ENCODE assay signal across 10 cellular contexts in genomic region chr13:44373247-44373600, GRCh38. TPM values are rescaled to one million over a fixed set of nuclear protein-coding genes. Genes with fewer than 3 reads are reported as not detected.
A peak's percentile ranks its signal among the peaks of the same experiment; 100 is the strongest.
DNase-seq lines count a peak whose midpoint lies in the region; TF ChIP-seq lines count a peak whose summit lies in the region.
"Had no signal": no experiment of that assay in that cellular context is flagged by ENCODE, and none has a peak within 500 bp of the region (broad histone marks: within the 10 kb centered on the region; RNA-seq: fewer than 3 reads in every experiment).

No MANE protein-coding gene starts in this region.

- peaks cover 37% of the 10 kb centered on the region for H3K27me3 Mint-ChIP-seq in activated T-helper 1 cell treated with anti-CD3 and anti-CD28 coated beads, Interleukin-12 subunit alpha, Interleukin-12 subunit beta, Interleukin-2, Interleukin-4 antibody, amounts not matched to agents 30 ng/mL and 10 ng/mL and 1 ng/mL, durations not matched to agents 14 hours and 24 hours and 36 hours (ENCODE audit: insufficient read depth)

- H3K27ac ChIP-seq in HEK293 (ENCODE audit: extremely low read depth, low read depth, low read length), result peak overlapping the region; percentile 66; the same call in 1 of the 2 replicates
- H3K27ac ChIP-seq in duodenal mucosa (ENCODE audit: low read depth, low read length), result peak overlapping the region; percentile 14
- H3K27ac ChIP-seq in layer of hippocampus (ENCODE audit: low read depth, low read length), result peak overlapping the region; percentile 90
- H3K27ac ChIP-seq in spleen, result no peak overlapping the region

- no peaks in the 10 kb centered on the region for H3K9me3 Mint-ChIP-seq in activated T-helper 1 cell treated with anti-CD3 and anti-CD28 coated beads, Interleukin-12 subunit alpha, Interleukin-12 subunit beta, Interleukin-2, Interleukin-4 antibody, amounts not matched to agents 30 ng/mL and 10 ng/mL and 1 ng/mL, durations not matched to agents 14 hours and 24 hours and 36 hours

- H3K36me3 Mint-ChIP-seq in activated T-helper 1 cell treated with anti-CD3 and anti-CD28 coated beads, Interleukin-12 subunit alpha, Interleukin-12 subunit beta, Interleukin-2, Interleukin-4 antibody, amounts not matched to agents 30 ng/mL and 10 ng/mL and 1 ng/mL, durations not matched to agents 14 hours and 24 hours and 36 hours (ENCODE audit: low read depth), result no peaks in the 10 kb centered on the region

- H3K4me1 ChIP-seq in HEK293 (ENCODE audit: control insufficient read depth, insufficient read depth, low read length) (peaks cover 2% of the 10 kb centered on the region), duodenal mucosa (ENCODE audit: control insufficient read depth in 1 of 2, insufficient read depth in 2 of 2, low read length in 2 of 2) (peaks cover 18 to 29% of the 10 kb centered on the region in 2 donors), spleen (peaks cover 0 to 15% (median 8%) of the 10 kb centered on the region in 6 donors)
- H3K4me1 ChIP-seq: adrenal gland had no signal

- no peak for TF ChIP-seq POLR2A in spleen (IDR thresholded peaks at IDR 0.05)

- no peak overlapping the region for H3K4me3 Mint-ChIP-seq in activated T-helper 1 cell treated with anti-CD3 and anti-CD28 coated beads, Interleukin-12 subunit alpha, Interleukin-12 subunit beta, Interleukin-2, Interleukin-4 antibody, amounts not matched to agents 30 ng/mL and 10 ng/mL and 1 ng/mL, durations not matched to agents 14 hours and 24 hours and 36 hours

- peak overlapping the region; percentile 55 to 67 for H3K9ac ChIP-seq in duodenal mucosa (ENCODE audit: low read depth in 1 of 2, low read length in 2 of 2)

- WGBS in spleen, 5 donors, result 54 to 83% (median 66%) methylated on average over 10 to 29 of the region's 29 CpGs

- no peak for DNase-seq in spleen
- no peak for DNase-seq in NCI-H748 treated with DMSO at 0.1 percent for 48 hours (lab: John Stamatoyannopoulos, UW)
- DNase-seq in AG20443 (ENCODE audit: low spot score), result no peak
- no peak for DNase-seq in activated T-helper 1 cell treated with anti-CD3 and anti-CD28 coated beads, Interleukin-12 subunit alpha, Interleukin-12 subunit beta, Interleukin-2, Interleukin-4 antibody, amounts not matched to agents 30 ng/mL and 10 ng/mL and 1 ng/mL, durations not matched to agents 14 hours and 24 hours and 36 hours (ENCODE audit: low spot score)
- no peak for DNase-seq in activated CD8-positive, alpha-beta memory T cell treated with anti-CD3 and anti-CD28 coated beads, Interleukin-2, amount 50 U/mL, for 48 hours
- DNase-seq: DND-41 had no signal

- H3K27me3 ChIP-seq in duodenal mucosa (ENCODE audit: control insufficient read depth in 1 of 2, insufficient read depth in 2 of 2, low read length in 2 of 2) (no peaks in the 10 kb centered on the region), layer of hippocampus (ENCODE audit: control insufficient read depth, insufficient read depth, low read length) (no peaks in the 10 kb centered on the region), spleen (replicated peaks in 1 of 7) (peaks cover 0 to 51% (median 21%) of the 10 kb centered on the region in 7 donors)
- H3K27me3 ChIP-seq: adrenal gland had no signal

- intact Hi-C loops in spleen (cut with DNase I; ENCODE audit: low total_unique reads), result no loop called here
- intact Hi-C loops in activated T-helper 1 cell treated with anti-CD3 and anti-CD28 coated beads, Interleukin-12 subunit alpha, Interleukin-12 subunit beta, Interleukin-2, Interleukin-4 antibody, amounts not matched to agents 30 ng/mL and 10 ng/mL and 1 ng/mL, durations not matched to agents 14 hours and 24 hours and 36 hours (cut with micrococcal nuclease), result no loop called here

- H3K27ac Mint-ChIP-seq in activated T-helper 1 cell treated with anti-CD3 and anti-CD28 coated beads, Interleukin-12 subunit alpha, Interleukin-12 subunit beta, Interleukin-2, Interleukin-4 antibody, amounts not matched to agents 30 ng/mL and 10 ng/mL and 1 ng/mL, durations not matched to agents 14 hours and 24 hours and 36 hours, result no peak overlapping the region

- H3K36me3 ChIP-seq in HEK293 (ENCODE audit: control insufficient read depth in 2 of 2, insufficient read depth in 1 of 2, low read length in 2 of 2) (no peaks in the 10 kb centered on the region), duodenal mucosa (ENCODE audit: control insufficient read depth in 1 of 2, insufficient read depth in 2 of 2, low read length in 2 of 2) (no peaks in the 10 kb centered on the region), spleen (no peaks in the 10 kb centered on the region)
- H3K36me3 ChIP-seq: adrenal gland had no signal

- CTCF ChIA-PET in HEK293 (lab: Yijun Ruan, JAX), result interaction anchor here (0.6 kb wide), 1 partner anchor 44 kb away, joined by 3 read pairs; no protein-coding TSS in a partner anchor

- H3K4me3 ChIP-seq in HEK293 (ENCODE audit: low read depth, low read length) (peak overlapping the region; percentile 37), duodenal mucosa (ENCODE audit: low read depth in 1 of 2, low read length in 2 of 2) (peak overlapping the region; percentile 71 to 75), spleen (peak overlapping the region in 7 of 8 donors; percentile 21 to 68 (median 35))

- H3K9me3 ChIP-seq in HEK293 (ENCODE audit: control insufficient read depth, insufficient read depth, low read depth, low read length), result no peaks in the 10 kb centered on the region
- H3K9me3 ChIP-seq in duodenal mucosa (ENCODE audit: control insufficient read depth in 1 of 2, low read length in 2 of 2), result no peaks in the 10 kb centered on the region
- no peaks in the 10 kb centered on the region for H3K9me3 ChIP-seq in spleen
- H3K9me3 ChIP-seq: adrenal gland had no signal

- no peaks in the 10 kb centered on the region for H3K4me1 Mint-ChIP-seq in activated T-helper 1 cell treated with anti-CD3 and anti-CD28 coated beads, Interleukin-12 subunit alpha, Interleukin-12 subunit beta, Interleukin-2, Interleukin-4 antibody, amounts not matched to agents 30 ng/mL and 10 ng/mL and 1 ng/mL, durations not matched to agents 14 hours and 24 hours and 36 hours (ENCODE audit: low read depth)

- POLR2A ChIA-PET in HEK293 (lab: Yijun Ruan, JAX), result no interaction called here

- TF ChIP-seq CTCF in HEK293 (tag by site-specific recombination; IDR thresholded peaks at IDR 0.05), result no peak
- no peak for TF ChIP-seq CTCF in spleen (IDR thresholded peaks at IDR 0.05 in 8 of 11, conservative IDR thresholded peaks at IDR 0.05 in 3 of 11)

TF ChIP-seq in HEK293, 187 proteins besides CTCF, POLR2A, EP300 and RAD21:
- no peak for TF ChIP-seq ZFP37 (tag by site-specific recombination; IDR thresholded peaks at IDR 0.05)
- TF ChIP-seq ZFP69B (tag by site-specific recombination; IDR thresholded peaks at IDR 0.05), result 0 out of 2 replicates have a peak, but pooled peaks have one; percentile 10

RNA-seq across cellular contexts. Expression of gene SERP2, which starts 0.4 kb away (rescaled TPM):
- 1 to 10 TPM in 2 of 7 donors, under 1 TPM in 2, not detected in 3; 0.38 to 1.3 (median 0.89) TPM for total RNA-seq in spleen
- 1 to 10 TPM; 1.1 to 3.7 (median 1.2) TPM for polyA plus RNA-seq in spleen
- 0.86 TPM in 1 of 2 replicates, not detected in the other for total RNA-seq in activated T-helper 1 cell treated with anti-CD3 and anti-CD28 coated beads, Interleukin-12 subunit alpha, Interleukin-12 subunit beta, Interleukin-2, Interleukin-4 antibody, amounts not matched to agents 30 ng/mL and 10 ng/mL and 1 ng/mL, durations not matched to agents 14 hours and 24 hours and 36 hours

Comparison
In these comparisons a context has a peak if more than half of its experiments do, and no peak if none do; other contexts are left out.
1. H3K27ac ChIP-seq: peak in HEK293 (single experiment), duodenal mucosa (single experiment) and layer of hippocampus (single experiment); none in spleen (0 of 8).
2. Peak in every context shown above with its lines, with median percentiles within 50 percentile points of each other: H3K4me3 ChIP-seq.